In genomic region chr6:136103763-136104311, GRCh38 we compare ENCODE assay signal across 11 cellular contexts.
A peak's percentile ranks its signal among the peaks of the same experiment; 100 is the strongest.
DNase-seq lines count a peak whose midpoint lies in the region; ATAC-seq, FAIRE-seq and TF ChIP-seq lines count a peak whose summit lies in the region.
"Had no signal": no experiment of that assay in that cellular context is flagged by ENCODE, and none has a peak within 500 bp of the region (broad histone marks: within the 10 kb centered on the region; RNA-seq: fewer than 3 reads in every experiment).

No MANE protein-coding gene starts in this region.

- no peak for TF ChIP-seq CTCF in adrenal gland (IDR thresholded peaks at IDR 0.05)
- TF ChIP-seq CTCF in cardiac muscle cell (IDR thresholded peaks at IDR 0.05; ENCODE audit: low read depth, low read length), result no peak
- no peak for TF ChIP-seq CTCF in upper lobe of left lung (IDR thresholded peaks at IDR 0.05)
- TF ChIP-seq CTCF in D721Med (IDR thresholded peaks at IDR 0.05; ENCODE audit: insufficient read depth, missing control alignments), result no peak
- TF ChIP-seq CTCF in foreskin keratinocyte (conservative IDR thresholded peaks at IDR 0.05), result no peak

- H3K36me3 ChIP-seq in adrenal gland (replicated peaks in 1 of 2) (no peaks in the 10 kb centered on the region), cardiac muscle cell (no peaks in the 10 kb centered on the region), upper lobe of left lung (no peaks in the 10 kb centered on the region)

- TF ChIP-seq POLR2A in adrenal gland (IDR thresholded peaks at IDR 0.05), result no peak
- no peak for TF ChIP-seq POLR2A in upper lobe of left lung (IDR thresholded peaks at IDR 0.05)

- H3K9me3 ChIP-seq in adrenal gland (replicated peaks in 1 of 3), result no peaks in the 10 kb centered on the region
- no peaks in the 10 kb centered on the region for H3K9me3 ChIP-seq in cardiac muscle cell (ENCODE audit: low read depth)
- H3K9me3 ChIP-seq in upper lobe of left lung, result no peaks in the 10 kb centered on the region

- DNase-seq in adrenal gland, result peak; percentile 34 to 89 (median 43)
- DNase-seq in cardiac muscle cell (ENCODE audit: low read depth in 1 of 2, low spot score in 1 of 2), result peak; percentile 70 to 97
- peak; percentile 57 for DNase-seq in mucosa of gallbladder (ENCODE audit: low spot score)
- DNase-seq in upper lobe of left lung, result peak in 1 of 2 donors; percentile 27
- DNase-seq in DMS 273 treated with DMSO at 0.1 percent for 48 hours (lab: John Stamatoyannopoulos, UW), result no peak
- DNase-seq in D721Med (ENCODE audit: insufficient read length, low spot score), result no peak
- DNase-seq in activated effector memory CD4-positive, alpha-beta T cell treated with Interleukin-2 at 50 U/mL for 16 hours, result no peak
- no peak for DNase-seq in foreskin keratinocyte
- DNase-seq: DMS53; NCI-H226; stimulated activated naive CD8-positive, alpha-beta T cell treated with anti-CD3 and anti-CD28 coated beads, Interleukin-15, Interleukin-2, amounts not matched to agents 100 U/mL and 50 U/mL, for 24 hours had no signal

- TF ChIP-seq EP300 in upper lobe of left lung (IDR thresholded peaks at IDR 0.05), result no peak

- no peak for FAIRE-seq in D721Med (lab: Jason Lieb, UNC)

- peaks cover 0 to 25% of the 10 kb centered on the region in 2 donors for H3K4me1 ChIP-seq in adrenal gland (replicated peaks in 1 of 2)
- H3K4me1 ChIP-seq in cardiac muscle cell (ENCODE audit: low read depth), result peaks cover 26% of the 10 kb centered on the region
- peaks cover 0 to 8% (median 0%) of the 10 kb centered on the region in 4 donors for H3K4me1 ChIP-seq in upper lobe of left lung
- H3K4me1 ChIP-seq in foreskin keratinocyte, result no peaks in the 10 kb centered on the region

- intact Hi-C loops in adrenal gland (cut with DNase I), result no loop called here

- ATAC-seq in upper lobe of left lung (ENCODE audit: low FRiP score in 2 of 2) (peak; percentile 52 to 68), foreskin keratinocyte (no peak)
- ATAC-seq: stimulated activated naive CD8-positive, alpha-beta T cell treated with anti-CD3 and anti-CD28 coated beads, Interleukin-15, Interleukin-2, amounts not matched to agents 100 U/mL and 50 U/mL, for 24 hours had no signal

- no peak overlapping the region for H3K4me3 ChIP-seq in adrenal gland
- H3K4me3 ChIP-seq in cardiac muscle cell, result no peak overlapping the region
- H3K4me3 ChIP-seq in upper lobe of left lung, result no peak overlapping the region

- no peaks in the 10 kb centered on the region for H3K27me3 ChIP-seq in adrenal gland
- no peaks in the 10 kb centered on the region for H3K27me3 ChIP-seq in cardiac muscle cell
- no peaks in the 10 kb centered on the region for H3K27me3 ChIP-seq in upper lobe of left lung
- H3K27me3 ChIP-seq in foreskin keratinocyte, result peaks cover 5% of the 10 kb centered on the region

- H3K27ac ChIP-seq in adrenal gland (peak overlapping the region in 3 of 5 donors; percentile 33 to 76 (median 65)), cardiac muscle cell (peak overlapping the region; percentile 97), upper lobe of left lung (peak overlapping the region in 3 of 4 donors; percentile 22 to 52 (median 33)), foreskin keratinocyte (no peak overlapping the region)

- WGBS in adrenal gland, 4 donors, result 45 to 59% (median 53%) methylated on average over 5 to 7 of the region's 7 CpGs
- 39 to 47% methylated on average over 3 to 7 of the region's 7 CpGs for WGBS in upper lobe of left lung, 2 donors

Comparison
In these comparisons a context has a peak if more than half of its experiments do, and no peak if none do; other contexts are left out.
1. DNase-seq: peak in adrenal gland (7 of 7), cardiac muscle cell (2 of 2) and mucosa of gallbladder (single experiment); none in DMS 273 treated with DMSO at 0.1 percent for 48 hours (single experiment), D721Med (single experiment), activated effector memory CD4-positive, alpha-beta T cell treated with Interleukin-2 at 50 U/mL for 16 hours (single experiment) and foreskin keratinocyte (0 of 2).